In genomic region chr14:91344107-91344506, GRCh38 we compare ENCODE assay signal across 23 cellular contexts.
A peak's percentile ranks its signal among the peaks of the same experiment; 100 is the strongest.
DNase-seq lines count a peak whose midpoint lies in the region; ATAC-seq and TF ChIP-seq lines count a peak whose summit lies in the region.
"Had no signal": no experiment of that assay in that cellular context is flagged by ENCODE, and none has a peak within 500 bp of the region (broad histone marks: within the 10 kb centered on the region; RNA-seq: fewer than 3 reads in every experiment).

No MANE protein-coding gene starts in this region.

- H3K4me2 ChIP-seq in PC-3 (ENCODE audit: low read length) (no peak overlapping the region), trophoblast cell (ENCODE audit: low read length) (no peak overlapping the region)
- H3K4me2 ChIP-seq: hepatocyte, smooth muscle cell had no signal

- no peaks in the 10 kb centered on the region for H3K9me2 ChIP-seq in PC-3 (replicated peaks; ENCODE audit: low read length)

- H3K27ac ChIP-seq in CD4-positive, alpha-beta memory T cell (ENCODE audit: low read depth, low read length): no peak overlapping the region
- no peak overlapping the region for H3K27ac ChIP-seq in PC-3 (ENCODE audit: low read length)
- no peak overlapping the region for H3K27ac ChIP-seq in trophoblast cell (ENCODE audit: low read depth, low read length)
- H3K27ac ChIP-seq: 22Rv1, ascending aorta, hepatocyte had no signal

- peaks cover 15 to 69% of the 10 kb centered on the region in 2 donors for H3K36me3 Mint-ChIP-seq in CD4-positive, alpha-beta memory T cell
- H3K36me3 Mint-ChIP-seq in naive B cell: peaks cover 5 to 8% of the 10 kb centered on the region in 2 donors

- DNase-seq in NCI-H1417 (lab: John Stamatoyannopoulos, UW) (peak in 2 of 3 experiments; percentile 3 to 6), NCI-H1417 treated with DMSO at 0.1 percent for 48 hours (lab: John Stamatoyannopoulos, UW) (no peak), PC-3 (peak; percentile 6), naive B cell (no peak), trophoblast cell (no peak)
- DNase-seq in CD4-positive, alpha-beta memory T cell: no peak
- DNase-seq: activated CD4-positive, alpha-beta T cell treated with anti-CD3 and anti-CD28 coated beads for 48 hours; central memory CD4-positive, alpha-beta T cell; foreskin melanocyte; GF-D8; IMR-90; NCI-H1694 treated with DMSO at 0.1 percent for 48 hours; NCI-H226; nucleus accumbens; stimulated activated CD4-positive, alpha-beta T cell treated with anti-CD3 and anti-CD28 coated beads, Interleukin-4, amount 100 ng/mL, for 1 hour; T1000 had no signal

- H2BK12ac ChIP-seq in trophoblast cell (ENCODE audit: low read length): no peak overlapping the region

- no peaks in the 10 kb centered on the region for H3K27me3 ChIP-seq in CD4-positive, alpha-beta memory T cell (ENCODE audit: insufficient read depth, low read length)
- H3K27me3 ChIP-seq in PC-3 (ENCODE audit: low read length) (no peaks in the 10 kb centered on the region), trophoblast cell (ENCODE audit: insufficient read depth, low read length) (no peaks in the 10 kb centered on the region)
- H3K27me3 ChIP-seq: ascending aorta, hepatocyte had no signal

- H4K12ac ChIP-seq in trophoblast cell (ENCODE audit: low read depth, low read length): no peak overlapping the region

- H3K27ac Mint-ChIP-seq in CD4-positive, alpha-beta memory T cell: peak overlapping the region in 5 of 7 donors; percentile 5 to 79 (median 67)
- peak overlapping the region in 4 of 6 donors; percentile 5 to 93 (median 73) for H3K27ac Mint-ChIP-seq in naive B cell

- peaks cover 2% of the 10 kb centered on the region for H3K79me1 ChIP-seq in trophoblast cell (ENCODE audit: low read length)

- no peak overlapping the region for H2AK5ac ChIP-seq in trophoblast cell (ENCODE audit: low read length)

- no peak overlapping the region for H3K4me3 Mint-ChIP-seq in CD4-positive, alpha-beta memory T cell
- peak overlapping the region in 3 of 8 donors; percentile 9 to 61 (median 37) for H3K4me3 Mint-ChIP-seq in naive B cell
- H3K4me3 Mint-ChIP-seq: type B pancreatic cell had no signal

- no peak overlapping the region for H3K18ac ChIP-seq in trophoblast cell (ENCODE audit: low read length)

- no peaks in the 10 kb centered on the region for H3K27me3 Mint-ChIP-seq in CD4-positive, alpha-beta memory T cell
- no peaks in the 10 kb centered on the region for H3K27me3 Mint-ChIP-seq in naive B cell
- H3K27me3 Mint-ChIP-seq: type B pancreatic cell had no signal

- CTCF ChIA-PET in CD4-positive, alpha-beta memory T cell (lab: Charles Lee; ENCODE audit: partially characterized antibody): interaction anchor here (3.6 to 6.6 kb wide), 2 partner anchors 11 to 20 kb away, joined by 21 to 36 read pairs; no protein-coding TSS in a partner anchor
- CTCF ChIA-PET in PC-3 (lab: Charles Lee): no interaction called here

- peak; percentile 53; the same call in 1 of the 2 replicates for ATAC-seq in PC-3
- ATAC-seq in naive B cell (ENCODE audit: low read depth in 2 of 2): peak in 1 of 2 donors; percentile 60
- ATAC-seq in HG02870 (IDR thresholded peaks at IDR 0.05; ENCODE audit: unreplicated experiment): no peak
- ATAC-seq in HG02884 (IDR thresholded peaks at IDR 0.05; ENCODE audit: unreplicated experiment): no peak

- no peak overlapping the region for H4K91ac ChIP-seq in trophoblast cell (ENCODE audit: low read depth, low read length)

- H3K14ac ChIP-seq in trophoblast cell (ENCODE audit: low read length): no peak overlapping the region

- peaks cover 26 to 61% (median 37%) of the 10 kb centered on the region in 4 donors for H3K4me1 Mint-ChIP-seq in CD4-positive, alpha-beta memory T cell
- peaks cover 40 to 68% (median 56%) of the 10 kb centered on the region in 3 donors for H3K4me1 Mint-ChIP-seq in naive B cell

- no TSS peak for BruUV-seq in PC-3 (replicated peaks; lab: Mats Ljungman, UMichigan)

- no peak overlapping the region for H3K23ac ChIP-seq in trophoblast cell (ENCODE audit: low read length)

- peaks cover 44% of the 10 kb centered on the region for H3K36me3 ChIP-seq in CD4-positive, alpha-beta memory T cell (ENCODE audit: insufficient read depth, low read length)
- H3K36me3 ChIP-seq in PC-3 (ENCODE audit: low read depth, low read length) (no peaks in the 10 kb centered on the region), trophoblast cell (ENCODE audit: control insufficient read depth in 1 of 2, insufficient read depth in 2 of 2, low read length in 2 of 2) (no peaks in the 10 kb centered on the region)
- H3K36me3 ChIP-seq: ascending aorta had no signal

- peaks cover 43% of the 10 kb centered on the region for H3K4me1 ChIP-seq in CD4-positive, alpha-beta memory T cell (ENCODE audit: insufficient read depth, low read length)
- H3K4me1 ChIP-seq in PC-3 (ENCODE audit: insufficient read depth, low read length): peaks cover 16% of the 10 kb centered on the region
- peaks cover 4 to 5% of the 10 kb centered on the region in 2 experiments for H3K4me1 ChIP-seq in trophoblast cell (ENCODE audit: control insufficient read depth in 1 of 2, insufficient read depth in 2 of 2, low read length in 2 of 2)
- H3K4me1 ChIP-seq: ascending aorta had no signal

- no peak overlapping the region for H2BK5ac ChIP-seq in trophoblast cell (ENCODE audit: low read depth, low read length, poor library complexity)

- no peaks in the 10 kb centered on the region for H3K9me3 ChIP-seq in CD4-positive, alpha-beta memory T cell (ENCODE audit: control insufficient read depth in 1 of 2, low read length in 2 of 2)
- no peaks in the 10 kb centered on the region for H3K9me3 ChIP-seq in PC-3 (ENCODE audit: low read length)
- H3K9me3 ChIP-seq in trophoblast cell (ENCODE audit: insufficient read depth, low read depth, low read length): no peaks in the 10 kb centered on the region
- H3K9me3 ChIP-seq: ascending aorta had no signal

- WGBS in trophoblast cell (ENCODE audit: extremely low coverage, insufficient coverage, insufficient read length): no CpG with 5 or more reads among the region's 5 CpGs

- H4K20me1 ChIP-seq in PC-3 (ENCODE audit: low read length): no peaks in the 10 kb centered on the region

- TF ChIP-seq CTCF in PC-3 (conservative IDR thresholded peaks at IDR 0.05; ENCODE audit: low read depth, low read length): no peak

- H3F3A ChIP-seq in PC-3 (ENCODE audit: low read length, unreplicated experiment): no peaks in the 10 kb centered on the region

- peaks cover 10% of the 10 kb centered on the region for H3K79me2 ChIP-seq in PC-3 (ENCODE audit: low read length)
- no peaks in the 10 kb centered on the region for H3K79me2 ChIP-seq in trophoblast cell (ENCODE audit: control insufficient read depth, insufficient read depth, low read length, poor library complexity)
- H3K79me2 ChIP-seq: hepatocyte had no signal

- POLR2A ChIA-PET in CD4-positive, alpha-beta memory T cell (lab: Charles Lee; ENCODE audit: partially characterized antibody): interaction anchor here (1.0 to 1.2 kb wide), 2 partner anchors 12 to 26 kb away, joined by 3 to 4 read pairs; no protein-coding TSS in a partner anchor
- POLR2A ChIA-PET in PC-3 (lab: Charles Lee; ENCODE audit: unreplicated experiment): no interaction called here

- H3K4ac ChIP-seq in trophoblast cell (ENCODE audit: low read depth, low read length): no peak overlapping the region

- no peak overlapping the region for H2BK120ac ChIP-seq in trophoblast cell (ENCODE audit: insufficient read depth, low read length, poor library complexity)

- H3K9ac ChIP-seq in PC-3 (ENCODE audit: low read length) (no peak overlapping the region), trophoblast cell (ENCODE audit: low read length) (no peak overlapping the region)

- H4K8ac ChIP-seq in trophoblast cell (ENCODE audit: low read depth, low read length): no peak overlapping the region

- H3K4me3 ChIP-seq in CD4-positive, alpha-beta memory T cell (ENCODE audit: low read length in 2 of 2): no peak overlapping the region
- H3K4me3 ChIP-seq in PC-3 (ENCODE audit: low read length): no peak overlapping the region
- H3K4me3 ChIP-seq in trophoblast cell (ENCODE audit: low read depth, low read length): no peak overlapping the region
- H3K4me3 ChIP-seq: ascending aorta, hepatocyte, smooth muscle cell had no signal

- H2AFZ ChIP-seq in PC-3 (ENCODE audit: low read length): no peak overlapping the region
- H2AFZ ChIP-seq in trophoblast cell (ENCODE audit: insufficient read depth, low read length, poor library complexity): no peak overlapping the region
- H2AFZ ChIP-seq: hepatocyte had no signal

- intact Hi-C loops in CD4-positive, alpha-beta memory T cell (cut with micrococcal nuclease): no loop called here
- intact Hi-C loops in PC-3 (cut with micrococcal nuclease): no loop called here

- H3K9me3 Mint-ChIP-seq in CD4-positive, alpha-beta memory T cell: peaks cover 0 to 2% (median 0%) of the 10 kb centered on the region in 8 donors
- H3K9me3 Mint-ChIP-seq in naive B cell: no peaks in the 10 kb centered on the region
- H3K9me3 Mint-ChIP-seq: type B pancreatic cell had no signal

Comparison
In these comparisons a context has a peak if more than half of its experiments do, and no peak if none do; other contexts are left out.
1. DNase-seq: peak in NCI-H1417 (2 of 3) and PC-3 (single experiment); none in NCI-H1417 treated with DMSO at 0.1 percent for 48 hours (single experiment), CD4-positive, alpha-beta memory T cell (0 of 5), naive B cell (single experiment) and trophoblast cell (0 of 2).